In the genomic region with DNA sequence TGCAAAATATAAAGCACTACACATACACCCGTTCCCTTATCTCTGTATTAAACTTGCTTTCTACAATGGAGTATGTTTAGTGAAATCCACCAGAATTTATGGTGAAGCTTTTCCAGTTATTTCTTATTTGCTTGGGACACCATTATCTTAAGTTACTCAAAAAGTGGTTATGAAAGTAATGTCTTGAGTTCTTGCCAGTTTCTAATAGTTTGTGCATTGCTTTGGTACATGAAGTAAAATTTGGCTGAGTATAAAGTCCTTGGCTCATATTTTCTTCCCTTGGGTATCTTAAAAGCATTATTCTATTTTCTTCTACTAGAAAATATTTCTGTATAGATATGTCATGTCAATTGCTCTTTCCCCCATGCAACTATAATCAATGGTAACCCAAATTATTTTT, we compare ENCODE assay signal across 18 cellular contexts.
"Had no signal": no experiment of that assay in that cellular context is flagged by ENCODE, and none has a peak within 500 bp of the region (broad histone marks: within the 10 kb centered on the region; RNA-seq: fewer than 3 reads in every experiment).

No MANE protein-coding gene starts in this region.

- H3K4me3 ChIP-seq: lung, prostate gland, right lobe of liver, spleen, stomach had no signal

- FAIRE-seq: endometrium had no signal

- H3K9me3 Mint-ChIP-seq: nephron progenitor cell had no signal

- ATAC-seq: esophagus mucosa; left colon; left ventricle myocardium superior; naive thymus-derived CD4-positive, alpha-beta T cell; right lobe of liver had no signal

- DNase-seq: caudate nucleus; effector memory CD4-positive, alpha-beta T cell; left colon; left ventricle myocardium superior; mesenchymal stem cell; midbrain; naive thymus-derived CD4-positive, alpha-beta T cell; nephron progenitor cell; retina; right lobe of liver; spleen; stimulated activated naive CD4-positive, alpha-beta T cell; stomach; trophoblast cell had no signal

- H3K4me3 Mint-ChIP-seq: naive thymus-derived CD4-positive, alpha-beta T cell; nephron progenitor cell had no signal

- H3K36me3 Mint-ChIP-seq: naive thymus-derived CD4-positive, alpha-beta T cell had no signal

- H3K4me1 Mint-ChIP-seq: naive thymus-derived CD4-positive, alpha-beta T cell; nephron progenitor cell had no signal
